Comparison of ENCODE assay signal across 28 cellular contexts in genomic region chrX:11588097-11588496, GRCh38.
"Had no signal": no experiment of that assay in that cellular context is flagged by ENCODE, and none has a peak within 500 bp of the region (broad histone marks: within the 10 kb centered on the region; RNA-seq: fewer than 3 reads in every experiment).

No MANE protein-coding gene starts in this region.

- DNase-seq: natural killer cell; occipital lobe; ovary; posterior cingulate gyrus; psoas muscle; right cardiac atrium; right lobe of liver; spleen; stimulated activated CD4-positive, alpha-beta T cell treated with anti-CD3 and anti-CD28 coated beads, Interleukin-12 subunit alpha, Interleukin-12 subunit beta, amount 100 ng/mL, for 4 hours; stimulated activated CD4-positive, alpha-beta T cell treated with anti-CD3 and anti-CD28 coated beads, Interleukin-1b, Interleukin-23, amount 100 ng/mL, for 48 hours; stimulated activated CD4-positive, alpha-beta T cell treated with anti-CD3 and anti-CD28 coated beads, Interleukin-4, amount 100 ng/mL, for 1 hour; stimulated activated CD4-positive, alpha-beta T cell treated with anti-CD3 and anti-CD28 coated beads, Interleukin-4, amount 100 ng/mL, for 4 hours; stimulated activated CD8-positive, alpha-beta memory T cell treated with anti-CD3 and anti-CD28 coated beads, Interleukin-4, amount 100 ng/mL, for 48 hours; stimulated activated naive CD4-positive, alpha-beta T cell; stimulated activated naive CD8-positive, alpha-beta T cell treated with anti-CD3 and anti-CD28 coated beads, Interleukin-15, amount 100 ng/mL, for 72 hours; stimulated activated naive CD8-positive, alpha-beta T cell treated with anti-CD3 and anti-CD28 coated beads, Interleukin-15, Interleukin-2, amounts not matched to agents 100 U/mL and 50 U/mL, for 24 hours; substantia nigra; testis; tibial artery; transverse colon; upper lobe of right lung; uterus had no signal

- ATAC-seq: natural killer cell; psoas muscle; right cardiac atrium; right lobe of liver; stimulated activated memory B cell treated with anti-CD40 and anti-IgM and Interleukin-4, amounts not matched to agents 10 μg/mL and 1 μg/mL and 100 μg/mL, for 72 hours; stimulated activated naive CD8-positive, alpha-beta T cell treated with anti-CD3 and anti-CD28 coated beads, Interleukin-15, amount 100 ng/mL, for 72 hours; stimulated activated naive CD8-positive, alpha-beta T cell treated with anti-CD3 and anti-CD28 coated beads, Interleukin-15, Interleukin-2, amounts not matched to agents 100 U/mL and 50 U/mL, for 24 hours; upper lobe of right lung had no signal

- H3K9me3 ChIP-seq: psoas muscle, right lobe of liver, spleen, suprapubic skin, testis, tibial artery, transverse colon, upper lobe of right lung, uterus had no signal

- H2AFZ ChIP-seq: neural progenitor cell, parathyroid adenoma had no signal

- H3K9ac ChIP-seq: neural progenitor cell, parathyroid adenoma had no signal

- H3K4me1 ChIP-seq: neural progenitor cell, parathyroid adenoma, right lobe of liver, spleen, suprapubic skin, testis, tibial artery, transverse colon, upper lobe of right lung, uterus had no signal

- H3K27me3 ChIP-seq: neural progenitor cell, ovary, right lobe of liver, suprapubic skin, testis, tibial artery, transverse colon, upper lobe of right lung, uterus had no signal

- H3K36me3 ChIP-seq: neural progenitor cell, ovary, right lobe of liver, spleen, suprapubic skin, tibial artery, transverse colon, upper lobe of right lung, uterus had no signal

- H3K27ac ChIP-seq: neural progenitor cell, ovary, parathyroid adenoma, psoas muscle, right lobe of liver, skin epidermis, spleen, suprapubic skin, testis, tibial artery, transverse colon, upper lobe of right lung had no signal

- H3K4me2 ChIP-seq: neural progenitor cell, smooth muscle cell had no signal

- H3K4me3 ChIP-seq: neural progenitor cell, ovary, psoas muscle, right lobe of liver, skin epidermis, smooth muscle cell, spleen, suprapubic skin, testis, tibial artery, transverse colon, upper lobe of right lung, uterus had no signal

- H3K79me2 ChIP-seq: parathyroid adenoma had no signal
